ENCODE assay signal across 15 cellular contexts in genomic region chr11:121810291-121810690, GRCh38.
DNase-seq lines count a peak whose midpoint lies in the region; ATAC-seq and TF ChIP-seq lines count a peak whose summit lies in the region.
"Had no signal": no experiment of that assay in that cellular context is flagged by ENCODE, and none has a peak within 500 bp of the region (broad histone marks: within the 10 kb centered on the region; RNA-seq: fewer than 3 reads in every experiment).

No MANE protein-coding gene starts in this region.

- H3K27ac Mint-ChIP-seq in activated T-helper 17 cell treated with anti-CD3 and anti-CD28 coated beads, Interleukin-2, amount 50 U/mL, for 72 hours: no peak overlapping the region
- H3K27ac Mint-ChIP-seq: activated naive CD4-positive, alpha-beta T cell treated with anti-CD3 and anti-CD28 coated beads, Interleukin-2, amount 50 U/mL, for 24 hours had no signal

- no peaks in the 10 kb centered on the region for H3K27me3 ChIP-seq in BJ (ENCODE audit: control insufficient read depth, insufficient read depth, low read length)
- H3K27me3 ChIP-seq: BLaER1 treated with 17β-estradiol and CSF1 and Interleukin-3, amounts not matched to agents 10 nM and 100 nM; colonic mucosa; esophagus squamous epithelium; uterus had no signal

- H3K9me3 Mint-ChIP-seq in activated T-helper 17 cell treated with anti-CD3 and anti-CD28 coated beads, Interleukin-2, amount 50 U/mL, for 72 hours: peaks cover 10% of the 10 kb centered on the region

- no peaks in the 10 kb centered on the region for H3K36me3 ChIP-seq in BJ (ENCODE audit: control insufficient read depth, insufficient read depth, low read length)
- H3K36me3 ChIP-seq: BLaER1 treated with 17β-estradiol and CSF1 and Interleukin-3, amounts not matched to agents 10 nM and 100 nM; colonic mucosa; esophagus squamous epithelium; uterus had no signal

- H3K4me1 Mint-ChIP-seq in activated T-helper 17 cell treated with anti-CD3 and anti-CD28 coated beads, Interleukin-2, amount 50 U/mL, for 72 hours: no peaks in the 10 kb centered on the region
- H3K4me1 Mint-ChIP-seq: activated naive CD4-positive, alpha-beta T cell treated with anti-CD3 and anti-CD28 coated beads, Interleukin-2, amount 50 U/mL, for 24 hours had no signal

- H3K27me3 Mint-ChIP-seq in activated T-helper 17 cell treated with anti-CD3 and anti-CD28 coated beads, Interleukin-2, amount 50 U/mL, for 72 hours: no peaks in the 10 kb centered on the region

- H3K4me3 Mint-ChIP-seq in activated T-helper 17 cell treated with anti-CD3 and anti-CD28 coated beads, Interleukin-2, amount 50 U/mL, for 72 hours: no peak overlapping the region
- H3K4me3 Mint-ChIP-seq: activated naive CD4-positive, alpha-beta T cell treated with anti-CD3 and anti-CD28 coated beads, Interleukin-2, amount 50 U/mL, for 24 hours had no signal

- no peak overlapping the region for H3K4me3 ChIP-seq in BJ (ENCODE audit: low read depth, low read length)
- H3K4me3 ChIP-seq: BLaER1 treated with 17β-estradiol and CSF1 and Interleukin-3, amounts not matched to agents 10 nM and 100 nM; colonic mucosa; esophagus squamous epithelium; uterus had no signal

- no peak for ATAC-seq in GM18498 (IDR thresholded peaks at IDR 0.05; ENCODE audit: unreplicated experiment)
- no peak for ATAC-seq in activated T-helper 17 cell treated with anti-CD3 and anti-CD28 coated beads, Interleukin-2, amount 50 U/mL, for 72 hours (replicated peaks)

- no peaks in the 10 kb centered on the region for H3K36me3 Mint-ChIP-seq in activated T-helper 17 cell treated with anti-CD3 and anti-CD28 coated beads, Interleukin-2, amount 50 U/mL, for 72 hours (ENCODE audit: low read depth)

- DNase-seq in BJ (ENCODE audit: low read depth): peak; percentile 51
- DNase-seq in RPMI7951 (ENCODE audit: low read depth): peak; percentile 85
- DNase-seq in fibroblast of gingiva (ENCODE audit: low read depth): peak; percentile 47
- peak; percentile 47 for DNase-seq in non-pigmented ciliary epithelial cell (ENCODE audit: low read depth)
- DNase-seq in inferior parietal cortex (ENCODE audit: extremely low spot score): no peak
- no peak for DNase-seq in SHP77 (lab: John Stamatoyannopoulos, UW)
- DNase-seq: activated CD8-positive, alpha-beta memory T cell treated with anti-CD3 and anti-CD28 coated beads, Interleukin-2, amount 50 U/mL, for 4 hours; colonic mucosa; esophagus squamous epithelium; NCI-H2081 treated with DMSO at 0.1 percent for 48 hours; uterus had no signal

- CTCF ChIA-PET in BJ (lab: Yijun Ruan, JAX): no interaction called here

- POLR2A ChIA-PET in BJ (lab: Charles Lee): no interaction called here

- TF ChIP-seq CTCF in BJ (IDR thresholded peaks at IDR 0.05; ENCODE audit: insufficient read depth, low read depth, low read length): no peak

Comparison
In these comparisons a context has a peak if more than half of its experiments do, and no peak if none do; other contexts are left out.
1. DNase-seq: peak in BJ (single experiment), RPMI7951 (single experiment), fibroblast of gingiva (single experiment) and non-pigmented ciliary epithelial cell (single experiment); none in inferior parietal cortex (single experiment) and SHP77 (0 of 2).